In the genomic region with DNA sequence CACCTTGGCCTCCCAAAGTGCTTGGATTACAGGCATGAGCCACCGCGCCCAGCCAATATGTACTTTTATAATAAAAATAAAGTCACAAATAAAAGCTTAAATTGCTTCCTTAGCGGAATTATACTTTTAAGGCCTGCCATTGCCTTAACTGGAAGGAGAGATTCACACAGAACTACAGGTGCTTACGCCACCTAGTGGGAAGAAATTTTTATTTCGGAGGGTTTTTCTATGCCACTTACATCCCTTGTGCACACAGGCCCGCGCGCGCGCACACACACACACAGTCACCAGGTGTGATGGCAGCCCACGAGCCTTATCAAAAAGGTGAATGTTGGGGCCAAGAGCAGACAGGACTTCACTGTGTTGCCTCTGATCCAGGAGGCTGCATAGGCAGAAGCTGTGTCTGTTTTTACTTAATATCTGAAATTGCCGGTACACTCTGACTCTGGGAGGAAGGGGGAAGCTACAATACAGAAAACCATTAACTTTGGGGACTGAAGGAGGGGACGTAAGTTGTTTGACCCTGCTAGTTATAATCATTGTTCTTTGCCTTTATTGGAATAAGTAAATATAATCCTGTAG, we compare ENCODE assay signal across 1 cellular context.
TF ChIP-seq lines count a peak whose summit lies in the region.

No MANE protein-coding gene starts in this region.

TF ChIP-seq in HCT116, 20 proteins besides CTCF, POLR2A, EP300 and RAD21 (continued from another document):
- TF ChIP-seq, protein P1, sequence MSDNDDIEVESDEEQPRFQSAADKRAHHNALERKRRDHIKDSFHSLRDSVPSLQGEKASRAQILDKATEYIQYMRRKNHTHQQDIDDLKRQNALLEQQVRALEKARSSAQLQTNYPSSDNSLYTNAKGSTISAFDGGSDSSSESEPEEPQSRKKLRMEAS (IDR thresholded peaks at IDR 0.05) = no peak
- TF ChIP-seq, protein P2, sequence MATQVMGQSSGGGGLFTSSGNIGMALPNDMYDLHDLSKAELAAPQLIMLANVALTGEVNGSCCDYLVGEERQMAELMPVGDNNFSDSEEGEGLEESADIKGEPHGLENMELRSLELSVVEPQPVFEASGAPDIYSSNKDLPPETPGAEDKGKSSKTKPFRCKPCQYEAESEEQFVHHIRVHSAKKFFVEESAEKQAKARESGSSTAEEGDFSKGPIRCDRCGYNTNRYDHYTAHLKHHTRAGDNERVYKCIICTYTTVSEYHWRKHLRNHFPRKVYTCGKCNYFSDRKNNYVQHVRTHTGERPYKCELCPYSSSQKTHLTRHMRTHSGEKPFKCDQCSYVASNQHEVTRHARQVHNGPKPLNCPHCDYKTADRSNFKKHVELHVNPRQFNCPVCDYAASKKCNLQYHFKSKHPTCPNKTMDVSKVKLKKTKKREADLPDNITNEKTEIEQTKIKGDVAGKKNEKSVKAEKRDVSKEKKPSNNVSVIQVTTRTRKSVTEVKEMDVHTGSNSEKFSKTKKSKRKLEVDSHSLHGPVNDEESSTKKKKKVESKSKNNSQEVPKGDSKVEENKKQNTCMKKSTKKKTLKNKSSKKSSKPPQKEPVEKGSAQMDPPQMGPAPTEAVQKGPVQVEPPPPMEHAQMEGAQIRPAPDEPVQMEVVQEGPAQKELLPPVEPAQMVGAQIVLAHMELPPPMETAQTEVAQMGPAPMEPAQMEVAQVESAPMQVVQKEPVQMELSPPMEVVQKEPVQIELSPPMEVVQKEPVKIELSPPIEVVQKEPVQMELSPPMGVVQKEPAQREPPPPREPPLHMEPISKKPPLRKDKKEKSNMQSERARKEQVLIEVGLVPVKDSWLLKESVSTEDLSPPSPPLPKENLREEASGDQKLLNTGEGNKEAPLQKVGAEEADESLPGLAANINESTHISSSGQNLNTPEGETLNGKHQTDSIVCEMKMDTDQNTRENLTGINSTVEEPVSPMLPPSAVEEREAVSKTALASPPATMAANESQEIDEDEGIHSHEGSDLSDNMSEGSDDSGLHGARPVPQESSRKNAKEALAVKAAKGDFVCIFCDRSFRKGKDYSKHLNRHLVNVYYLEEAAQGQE (IDR thresholded peaks at IDR 0.05; ENCODE audit: low read depth) = no peak
- TF ChIP-seq YY1 (IDR thresholded peaks at IDR 0.05; ENCODE audit: extremely low read depth, insufficient replicate concordance, low read depth, low read length) = no peak
